Comparison of ENCODE assay signal across 1 cellular context in the genomic region with DNA sequence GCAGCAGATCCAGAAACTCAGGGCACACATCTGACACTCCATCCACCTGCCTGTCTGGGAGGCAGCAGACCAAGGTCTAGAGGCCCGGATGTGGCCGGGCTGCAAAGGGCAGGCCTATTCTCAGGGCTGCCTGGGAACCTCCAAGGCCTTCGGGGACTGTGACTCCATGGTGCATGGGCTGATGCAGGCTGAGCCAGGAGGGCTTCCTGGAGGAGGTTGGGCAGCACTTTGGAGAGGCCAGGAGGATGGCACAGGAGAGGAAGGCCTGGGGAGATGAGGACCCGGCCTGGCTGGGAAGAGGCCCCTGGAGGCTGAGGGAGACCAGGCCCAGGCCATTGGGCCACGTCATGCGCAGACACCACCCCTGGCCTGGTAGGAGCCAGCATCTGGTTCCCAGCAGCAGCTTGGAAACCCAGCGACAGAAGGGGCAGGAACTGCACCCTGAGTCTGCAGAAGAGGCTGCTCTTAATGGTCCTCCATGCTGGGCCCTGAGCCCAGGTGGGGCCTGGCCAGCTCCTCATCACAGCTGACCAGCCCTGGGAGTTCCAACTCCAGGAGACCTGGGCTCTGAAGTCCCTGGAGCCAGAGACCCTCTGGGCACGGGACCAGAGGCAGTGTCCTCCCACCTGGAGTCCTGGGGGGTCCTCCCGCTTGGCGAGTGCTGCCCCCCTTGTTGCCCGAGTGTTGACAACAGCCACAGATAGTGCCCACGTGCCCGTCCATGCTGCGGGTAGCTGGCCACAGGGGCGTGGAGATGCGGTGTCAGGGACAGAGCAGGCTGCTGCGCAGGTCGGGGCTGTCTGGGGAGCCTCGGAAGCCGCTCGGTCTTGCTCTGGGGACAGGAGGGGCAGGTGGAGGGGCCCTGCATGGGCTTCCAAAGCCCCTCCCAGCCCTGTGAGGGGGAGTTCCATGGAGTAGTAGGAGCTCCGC.
TF ChIP-seq lines count a peak whose summit lies in the region.

No MANE protein-coding gene starts in this region.

TF ChIP-seq in WTC11, 78 proteins besides CTCF, POLR2A, EP300 and RAD21:
- TF ChIP-seq, protein P1, sequence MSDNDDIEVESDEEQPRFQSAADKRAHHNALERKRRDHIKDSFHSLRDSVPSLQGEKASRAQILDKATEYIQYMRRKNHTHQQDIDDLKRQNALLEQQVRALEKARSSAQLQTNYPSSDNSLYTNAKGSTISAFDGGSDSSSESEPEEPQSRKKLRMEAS (CRISPR knock-in tag; IDR thresholded peaks at IDR 0.05): no peak
- TF ChIP-seq, protein P2, sequence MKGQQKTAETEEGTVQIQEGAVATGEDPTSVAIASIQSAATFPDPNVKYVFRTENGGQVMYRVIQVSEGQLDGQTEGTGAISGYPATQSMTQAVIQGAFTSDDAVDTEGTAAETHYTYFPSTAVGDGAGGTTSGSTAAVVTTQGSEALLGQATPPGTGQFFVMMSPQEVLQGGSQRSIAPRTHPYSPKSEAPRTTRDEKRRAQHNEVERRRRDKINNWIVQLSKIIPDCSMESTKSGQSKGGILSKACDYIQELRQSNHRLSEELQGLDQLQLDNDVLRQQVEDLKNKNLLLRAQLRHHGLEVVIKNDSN (CRISPR knock-in tag; IDR thresholded peaks at IDR 0.05): no peak
TF ChIP-seq in WTC11: peak in this region for 0.
